1 cellular context compared by ENCODE assay signal in genomic region chr1:10626781-10627410, GRCh38.
TF ChIP-seq lines count a peak whose summit lies in the region.

No MANE protein-coding gene starts in this region.

TF ChIP-seq in HepG2, 621 proteins besides CTCF, POLR2A, EP300 and RAD21 (continued from another document):
- TF ChIP-seq, protein P1, sequence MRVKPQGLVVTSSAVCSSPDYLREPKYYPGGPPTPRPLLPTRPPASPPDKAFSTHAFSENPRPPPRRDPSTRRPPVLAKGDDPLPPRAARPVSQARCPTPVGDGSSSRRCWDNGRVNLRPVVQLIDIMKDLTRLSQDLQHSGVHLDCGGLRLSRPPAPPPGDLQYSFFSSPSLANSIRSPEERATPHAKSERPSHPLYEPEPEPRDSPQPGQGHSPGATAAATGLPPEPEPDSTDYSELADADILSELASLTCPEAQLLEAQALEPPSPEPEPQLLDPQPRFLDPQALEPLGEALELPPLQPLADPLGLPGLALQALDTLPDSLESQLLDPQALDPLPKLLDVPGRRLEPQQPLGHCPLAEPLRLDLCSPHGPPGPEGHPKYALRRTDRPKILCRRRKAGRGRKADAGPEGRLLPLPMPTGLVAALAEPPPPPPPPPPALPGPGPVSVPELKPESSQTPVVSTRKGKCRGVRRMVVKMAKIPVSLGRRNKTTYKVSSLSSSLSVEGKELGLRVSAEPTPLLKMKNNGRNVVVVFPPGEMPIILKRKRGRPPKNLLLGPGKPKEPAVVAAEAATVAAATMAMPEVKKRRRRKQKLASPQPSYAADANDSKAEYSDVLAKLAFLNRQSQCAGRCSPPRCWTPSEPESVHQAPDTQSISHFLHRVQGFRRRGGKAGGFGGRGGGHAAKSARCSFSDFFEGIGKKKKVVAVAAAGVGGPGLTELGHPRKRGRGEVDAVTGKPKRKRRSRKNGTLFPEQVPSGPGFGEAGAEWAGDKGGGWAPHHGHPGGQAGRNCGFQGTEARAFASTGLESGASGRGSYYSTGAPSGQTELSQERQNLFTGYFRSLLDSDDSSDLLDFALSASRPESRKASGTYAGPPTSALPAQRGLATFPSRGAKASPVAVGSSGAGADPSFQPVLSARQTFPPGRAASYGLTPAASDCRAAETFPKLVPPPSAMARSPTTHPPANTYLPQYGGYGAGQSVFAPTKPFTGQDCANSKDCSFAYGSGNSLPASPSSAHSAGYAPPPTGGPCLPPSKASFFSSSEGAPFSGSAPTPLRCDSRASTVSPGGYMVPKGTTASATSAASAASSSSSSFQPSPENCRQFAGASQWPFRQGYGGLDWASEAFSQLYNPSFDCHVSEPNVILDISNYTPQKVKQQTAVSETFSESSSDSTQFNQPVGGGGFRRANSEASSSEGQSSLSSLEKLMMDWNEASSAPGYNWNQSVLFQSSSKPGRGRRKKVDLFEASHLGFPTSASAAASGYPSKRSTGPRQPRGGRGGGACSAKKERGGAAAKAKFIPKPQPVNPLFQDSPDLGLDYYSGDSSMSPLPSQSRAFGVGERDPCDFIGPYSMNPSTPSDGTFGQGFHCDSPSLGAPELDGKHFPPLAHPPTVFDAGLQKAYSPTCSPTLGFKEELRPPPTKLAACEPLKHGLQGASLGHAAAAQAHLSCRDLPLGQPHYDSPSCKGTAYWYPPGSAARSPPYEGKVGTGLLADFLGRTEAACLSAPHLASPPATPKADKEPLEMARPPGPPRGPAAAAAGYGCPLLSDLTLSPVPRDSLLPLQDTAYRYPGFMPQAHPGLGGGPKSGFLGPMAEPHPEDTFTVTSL (CRISPR knock-in tag; IDR thresholded peaks at IDR 0.05; ENCODE audit: borderline replicate concordance) = no peak
- no peak for TF ChIP-seq REL (CRISPR knock-in tag; conservative IDR thresholded peaks at IDR 0.05)
